Comparison of ENCODE assay signal across 8 cellular contexts in genomic region chr22:38927033-38927789, GRCh38. TPM values are rescaled to one million over a fixed set of nuclear protein-coding genes. Genes with fewer than 3 reads are reported as not detected.
DNase-seq lines count a peak whose midpoint lies in the region; ATAC-seq, FAIRE-seq and TF ChIP-seq lines count a peak whose summit lies in the region.

No MANE protein-coding gene starts in this region.

- no peaks in the 10 kb centered on the region for H3K36me3 ChIP-seq in bronchial epithelial cell (ENCODE audit: control insufficient read depth, insufficient read depth, low read length)
- H3K36me3 ChIP-seq in small intestine (ENCODE audit: control insufficient read depth in 2 of 2, insufficient read depth in 2 of 2, low read length in 2 of 2), result no peaks in the 10 kb centered on the region

- no peak overlapping the region for H3K27ac ChIP-seq in small intestine (ENCODE audit: low read depth in 1 of 2, low read length in 1 of 2)

- peak; percentile 38 for DNase-seq in AG10803 (ENCODE audit: low read depth)
- DNase-seq in HFF-Myc (ENCODE audit: extremely low read depth, low read depth), result no peak
- peak; percentile 19 for DNase-seq in T-helper 9 cell
- DNase-seq in bronchial epithelial cell (ENCODE audit: low read depth), result peak; percentile 27
- peak; percentile 89 for DNase-seq in iPS-NIHi7 (ENCODE audit: extremely low spot score)
- DNase-seq in small intestine, result peak; percentile 69

- H3K27me3 ChIP-seq in bronchial epithelial cell (ENCODE audit: control insufficient read depth, insufficient read depth, low read length) (peaks cover 15% of the 10 kb centered on the region), small intestine (ENCODE audit: control insufficient read depth in 2 of 2, insufficient read depth in 2 of 2, low read length in 2 of 2) (no peaks in the 10 kb centered on the region)

- TF ChIP-seq CTCF in AG10803 (conservative IDR thresholded peaks at IDR 0.05; ENCODE audit: low read length), result peak; percentile 62
- TF ChIP-seq CTCF in HFF-Myc (IDR thresholded peaks at IDR 0.05; ENCODE audit: low read depth, low read length, missing control alignments), result peak; percentile 75
- peak; percentile 74 for TF ChIP-seq CTCF in bronchial epithelial cell (IDR thresholded peaks at IDR 0.05; ENCODE audit: insufficient read depth, low read length, severe bottlenecking)

- ATAC-seq in HG02870 (IDR thresholded peaks at IDR 0.05; ENCODE audit: unreplicated experiment) (no peak), HG03442 (IDR thresholded peaks at IDR 0.05; ENCODE audit: unreplicated experiment) (no peak)

- H3K4me3 ChIP-seq in AG10803 (ENCODE audit: low read length) (peak overlapping the region; percentile 2), HFF-Myc (replicated peaks; ENCODE audit: low read depth, low read length) (peak overlapping the region; percentile 5; the same call in 1 of the 2 replicates), bronchial epithelial cell (ENCODE audit: low read depth, low read length) (no peak overlapping the region), small intestine (ENCODE audit: low read depth in 1 of 2, low read length in 2 of 2) (peak overlapping the region in 1 of 2 donors; percentile 13)

- no peak for FAIRE-seq in bronchial epithelial cell (lab: Jason Lieb, UNC)
- FAIRE-seq in small intestine (lab: Jason Lieb, UNC), result no peak

- H3K4me1 ChIP-seq in small intestine (ENCODE audit: control insufficient read depth in 2 of 2, insufficient read depth in 1 of 2, low read depth in 1 of 2, low read length in 1 of 2), result peaks cover 0 to 5% of the 10 kb centered on the region in 2 donors

- H3K9me3 ChIP-seq in small intestine (ENCODE audit: control insufficient read depth, low read depth), result no peaks in the 10 kb centered on the region

- 2 to 7% (median 4%) methylated on average over 33 to 39 of the region's 39 CpGs for WGBS in small intestine, 3 donors

RNA-seq across cellular contexts. Expression of gene APOBEC3A, which starts 30.2 kb away (rescaled TPM):
- total RNA-seq in bronchial epithelial cell, result not detected in 2 replicates
- polyA plus RNA-seq in small intestine, result under 1 TPM in 2 of 3 donors, not detected in 1; 0.37 to 0.81 TPM

RNA-seq across cellular contexts. Expression of gene APOBEC3B, which starts 54.9 kb away (rescaled TPM):
- total RNA-seq in bronchial epithelial cell, result 0.26 TPM in 1 of 2 replicates, not detected in the other
- polyA plus RNA-seq in small intestine, result 1 to 10 TPM; 3.6 to 5.8 (median 5.7) TPM

RNA-seq across cellular contexts. Expression of gene CBX6, which starts 55.2 kb away (rescaled TPM):
- 6.8 and 8.4 TPM in 2 replicates for total RNA-seq in bronchial epithelial cell
- polyA plus RNA-seq in small intestine, result 10 to 100 TPM in 1 of 3 donors, 1 to 10 TPM in 2; 1.1 to 15.9 (median 3.0) TPM
